Comparison of ENCODE assay signal across 13 cellular contexts in the genomic region with DNA sequence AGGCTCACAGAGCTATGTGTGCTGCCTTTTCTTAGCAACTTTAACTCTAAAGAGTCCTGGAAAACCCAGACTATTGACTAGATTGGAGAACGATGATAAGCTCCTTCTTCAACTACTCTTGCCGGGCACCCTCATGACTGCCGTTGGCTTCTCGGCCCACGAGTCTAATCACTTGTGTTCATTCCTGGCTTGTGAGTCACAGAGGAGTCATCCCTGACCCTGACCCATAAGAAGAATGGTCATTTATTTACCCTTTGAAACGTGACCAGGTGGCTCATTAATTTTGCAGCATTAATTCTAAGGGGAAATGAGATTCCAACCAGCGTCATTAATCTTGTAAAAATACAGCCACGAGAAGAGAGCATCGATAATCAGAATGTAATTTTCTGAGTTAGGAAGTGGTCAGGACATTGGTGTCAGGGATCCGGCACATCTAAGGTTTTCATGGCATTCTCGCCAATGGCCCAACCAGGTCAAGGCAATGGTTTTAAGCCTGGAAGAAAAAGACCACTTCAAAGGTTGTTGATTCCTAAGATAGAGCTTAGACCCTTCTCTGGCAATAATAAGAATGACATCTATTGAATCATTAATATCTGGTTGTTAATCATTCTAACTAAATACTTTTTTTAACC.
DNase-seq lines count a peak whose midpoint lies in the region; ATAC-seq and TF ChIP-seq lines count a peak whose summit lies in the region.
"Had no signal": no experiment of that assay in that cellular context is flagged by ENCODE, and none has a peak within 500 bp of the region (broad histone marks: within the 10 kb centered on the region; RNA-seq: fewer than 3 reads in every experiment).

No MANE protein-coding gene starts in this region.

- ATAC-seq in omental fat pad (ENCODE audit: low FRiP score) (peak; percentile 59), GM21737 (IDR thresholded peaks at IDR 0.05; ENCODE audit: unreplicated experiment) (no peak)

- no peak overlapping the region for H3K4me3 ChIP-seq in BE2C (ENCODE audit: low read depth, low read length)
- H3K4me3 ChIP-seq: dorsolateral prefrontal cortex, upper lobe of left lung had no signal

- H3K9me3 ChIP-seq in BE2C: no peaks in the 10 kb centered on the region

- TF ChIP-seq CTCF in omental fat pad (IDR thresholded peaks at IDR 0.05) (no peak), BE2C (IDR thresholded peaks at IDR 0.05; ENCODE audit: low read depth, low read length) (no peak)

- no peaks in the 10 kb centered on the region for H3K4me1 ChIP-seq in BE2C
- H3K4me1 ChIP-seq: upper lobe of left lung had no signal

- H3K36me3 ChIP-seq in BE2C: no peaks in the 10 kb centered on the region
- H3K36me3 ChIP-seq: upper lobe of left lung had no signal

- H3K27me3 ChIP-seq in BE2C: no peaks in the 10 kb centered on the region
- H3K27me3 ChIP-seq: upper lobe of left lung had no signal

- DNase-seq in ELF-1 (ENCODE audit: low read depth, low spot score): peak; percentile 33
- DNase-seq in OCI-M1 (lab: John Stamatoyannopoulos, UW): peak; percentile 42
- peak; percentile 91 for DNase-seq in dermis blood vessel endothelial cell
- no peak for DNase-seq in omental fat pad (ENCODE audit: low spot score)
- DNase-seq in mesenteric fat pad (ENCODE audit: low spot score): no peak
- DNase-seq in activated T-cell treated with anti-CD3 and anti-CD28 coated beads for 4 hours: no peak
- DNase-seq in BE2C: no peak
- DNase-seq: activated CD4-positive, CD25-positive, alpha-beta regulatory T cell treated with anti-CD3 and anti-CD28 coated beads, Interleukin-2, amount 50 U/mL, for 72 hours; activated gamma-delta T cell; dorsolateral prefrontal cortex; NCI-H1092 treated with DMSO at 0.1 percent for 48 hours; upper lobe of left lung had no signal

Comparison
In these comparisons a context has a peak if more than half of its experiments do, and no peak if none do; other contexts are left out.
1. DNase-seq: peak in ELF-1 (single experiment), OCI-M1 (single experiment) and dermis blood vessel endothelial cell (single experiment); none in omental fat pad (single experiment), mesenteric fat pad (single experiment), activated T-cell treated with anti-CD3 and anti-CD28 coated beads for 4 hours (single experiment) and BE2C (single experiment).